36 cellular contexts compared by ENCODE assay signal in the genomic region with DNA sequence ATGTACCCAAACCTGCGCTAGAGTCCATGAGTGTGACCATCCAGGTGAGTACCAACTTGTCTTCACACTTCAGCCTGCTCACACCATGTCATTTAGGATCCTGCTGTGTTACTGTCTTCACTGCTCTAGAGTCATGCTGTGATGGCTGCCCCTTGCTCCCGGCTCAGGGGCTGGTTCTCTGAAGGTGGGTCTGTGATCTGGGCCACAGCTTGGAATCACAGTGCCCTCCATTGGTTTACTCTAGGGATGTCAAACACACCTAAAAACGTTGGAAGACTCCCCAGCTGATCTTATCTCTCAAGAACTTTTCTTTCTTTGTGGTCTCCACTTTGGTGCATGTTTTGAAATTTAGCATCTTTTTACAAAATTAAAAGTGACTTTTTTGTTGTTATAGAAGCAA. TPM values are rescaled to one million over a fixed set of nuclear protein-coding genes. Genes with fewer than 3 reads are reported as not detected.
"Had no signal": no experiment of that assay in that cellular context is flagged by ENCODE, and none has a peak within 500 bp of the region (broad histone marks: within the 10 kb centered on the region; RNA-seq: fewer than 3 reads in every experiment).

No MANE protein-coding gene starts in this region.

- DNase-seq: activated B cell treated with CpG ODN at 0.5 μM for 24 hours; activated CD4-positive, alpha-beta memory T cell treated with anti-CD3 and anti-CD28 coated beads for 36 hours; activated CD4-positive, alpha-beta T cell treated with anti-CD3 and anti-CD28 coated beads for 4 hours; activated CD4-positive, alpha-beta T cell treated with anti-CD3 and anti-CD28 coated beads, Interleukin-2, amount 50 U/mL, for 1 hour; activated CD4-positive, CD25-positive, alpha-beta regulatory T cell treated with anti-CD3 and anti-CD28 coated beads, Interleukin-2, amount 50 U/mL, for 72 hours; activated gamma-delta T cell; activated naive CD8-positive, alpha-beta T cell treated with anti-CD3 and anti-CD28 coated beads, Interleukin-2, amount 10 ng/mL, durations not matched to agents 7 days and 5 days; activated T-cell treated with anti-CD3 and anti-CD28 coated beads, Interleukin-2, amount 50 U/mL, for 1 hour; activated T-cell treated with anti-CD3 and anti-CD28 coated beads, Interleukin-2, amount 50 U/mL, for 72 hours; amygdala; body of pancreas; caudate nucleus; Kasumi-1; KG1; MG63; NCI-H1048; NCI-H1105 treated with DMSO at 0.1 percent for 48 hours; NCI-H1436; NCI-H1694; NCI-H1930; NCI-H2081 treated with DMSO at 0.1 percent for 48 hours; NCI-H345; NCI-H524 treated with DMSO at 0.1 percent for 48 hours; PC-9; SIG-M5; T-cell; T-helper 17 cell had no signal

- H3K9me3 ChIP-seq: MG63 had no signal

- H3K27me3 ChIP-seq: body of pancreas, MG63 had no signal

- H2AFZ ChIP-seq: PC-9 had no signal

- ATAC-seq: activated T-cell treated with anti-CD3 and anti-CD28 coated beads, Interleukin-2, amount 50 U/mL, for 72 hours; activated T-helper 17 cell treated with anti-CD3 and anti-CD28 coated beads, Interleukin-2, amount 50 U/mL, for 72 hours; body of pancreas; Right ventricle myocardium inferior; SK-N-SH treated with all-trans-retinoic acid at 6 μM for 48 hours; T-cell; T-helper 17 cell had no signal

- H3K4me3 ChIP-seq: body of pancreas, MG63, PC-9 had no signal

- H3K9me3 Mint-ChIP-seq: activated T-helper 17 cell treated with anti-CD3 and anti-CD28 coated beads, Interleukin-2, amount 50 U/mL, for 72 hours had no signal

- H3K27me3 Mint-ChIP-seq: activated B cell treated with CpG ODN at 0.5 μM for 24 hours; activated CD4-positive, alpha-beta memory T cell treated with anti-CD3 and anti-CD28 coated beads for 36 hours; activated naive CD4-positive, alpha-beta T cell treated with anti-CD3 and anti-CD28 coated beads, Interleukin-2, amount 50 U/mL, for 24 hours; activated naive CD8-positive, alpha-beta T cell treated with anti-CD3 and anti-CD28 coated beads, Interleukin-2, amount 10 ng/mL, durations not matched to agents 7 days and 5 days; activated T-helper 17 cell treated with anti-CD3 and anti-CD28 coated beads, Interleukin-2, amount 50 U/mL, for 72 hours; T-cell; T-helper 17 cell had no signal

- H3K4me1 Mint-ChIP-seq: activated B cell treated with CpG ODN at 0.5 μM for 24 hours, T-cell, T-helper 17 cell had no signal

- H3K27ac ChIP-seq: body of pancreas, PC-9, VCaP had no signal

- H3K4me3 Mint-ChIP-seq: activated B cell treated with CpG ODN at 0.5 μM for 24 hours; activated CD4-positive, alpha-beta memory T cell treated with anti-CD3 and anti-CD28 coated beads for 36 hours; activated naive CD4-positive, alpha-beta T cell treated with anti-CD3 and anti-CD28 coated beads, Interleukin-2, amount 50 U/mL, for 24 hours; activated naive CD8-positive, alpha-beta T cell treated with anti-CD3 and anti-CD28 coated beads, Interleukin-2, amount 10 ng/mL, durations not matched to agents 7 days and 5 days; activated T-cell treated with anti-CD3 and anti-CD28 coated beads, Interleukin-2, amount 50 U/mL, for 72 hours; activated T-helper 17 cell treated with anti-CD3 and anti-CD28 coated beads, Interleukin-2, amount 50 U/mL, for 72 hours; T-cell; T-helper 17 cell had no signal

- H3K4me1 ChIP-seq: body of pancreas had no signal

- H3K4me2 ChIP-seq: PC-9 had no signal

- H3K27ac Mint-ChIP-seq: activated B cell treated with CpG ODN at 0.5 μM for 24 hours; activated CD4-positive, alpha-beta memory T cell treated with anti-CD3 and anti-CD28 coated beads for 36 hours; activated naive CD4-positive, alpha-beta T cell treated with anti-CD3 and anti-CD28 coated beads, Interleukin-2, amount 50 U/mL, for 24 hours; activated naive CD8-positive, alpha-beta T cell treated with anti-CD3 and anti-CD28 coated beads, Interleukin-2, amount 10 ng/mL, durations not matched to agents 7 days and 5 days; activated T-helper 17 cell treated with anti-CD3 and anti-CD28 coated beads, Interleukin-2, amount 50 U/mL, for 72 hours; T-helper 17 cell had no signal

RNA-seq across cellular contexts. Expression of a gene that starts 58.2 kb away (rescaled TPM):
- total RNA-seq: activated B cell treated with CpG ODN at 0.5 μM for 24 hours; activated CD8-positive, alpha-beta memory T cell treated with anti-CD3 and anti-CD28 coated beads for 36 hours; activated naive CD8-positive, alpha-beta T cell treated with anti-CD3 and anti-CD28 coated beads, Interleukin-2, amount 10 ng/mL, durations not matched to agents 7 days and 5 days; activated T-cell treated with anti-CD3 and anti-CD28 coated beads, Interleukin-2, amount 50 U/mL, for 72 hours; bronchial epithelial cell; NCI-H460; SK-MEL-5 had no signal
